Comparison of ENCODE assay signal across 24 cellular contexts in genomic region chr11:61686469-61686868, GRCh38. TPM values are rescaled to one million over a fixed set of nuclear protein-coding genes. Genes with fewer than 3 reads are reported as not detected.
"Had no signal": no experiment of that assay in that cellular context is flagged by ENCODE, and none has a peak within 500 bp of the region (broad histone marks: within the 10 kb centered on the region; RNA-seq: fewer than 3 reads in every experiment).

No MANE protein-coding gene starts in this region.

- H3K36me3 ChIP-seq: lower lobe of right lung, pancreas, prostate gland, stomach, thyroid gland, transverse colon, upper lobe of left lung, vagina had no signal

- FAIRE-seq: pancreas had no signal

- H3K27ac ChIP-seq: lower lobe of right lung, pancreas, skin epidermis, stomach, testis, thyroid gland, upper lobe of left lung, vagina had no signal

- H3K4me3 ChIP-seq: lower lobe of right lung, pancreas, prostate gland, skin epidermis, stomach, testis, thyroid gland, transverse colon, upper lobe of left lung, vagina had no signal

- DNase-seq: islet precursor cell; kidney glomerular epithelial cell; left cardiac atrium; lower lobe of right lung; mammary epithelial cell; mesenchymal stem cell; naive thymus-derived CD8-positive, alpha-beta T cell; nucleus accumbens; right cardiac atrium; stimulated activated CD4-positive, alpha-beta T cell treated with anti-CD3 and anti-CD28 coated beads, Interleukin-12 subunit alpha, Interleukin-12 subunit beta, amount 100 ng/mL, for 4 hours; stimulated activated CD4-positive, alpha-beta T cell treated with anti-CD3 and anti-CD28 coated beads, Interleukin-15, amount 100 ng/mL, for 24 hours; stimulated activated CD4-positive, alpha-beta T cell treated with anti-CD3 and anti-CD28 coated beads, Interleukin-2, amount 100 ng/mL, for 24 hours; stimulated activated CD4-positive, alpha-beta T cell treated with anti-CD3 and anti-CD28 coated beads, Interleukin-4, amount 100 ng/mL, for 1 hour; stimulated activated naive B cell treated with anti-CD40 and anti-IgM and Interleukin-4, amounts not matched to agents 10 μg/mL and 1 μg/mL and 100 μg/mL, for 72 hours; stimulated activated naive CD8-positive, alpha-beta T cell treated with anti-CD3 and anti-CD28 coated beads, Interleukin-15, Interleukin-2, amounts not matched to agents 100 U/mL and 50 U/mL, for 24 hours; stomach; testis; thyroid gland; transverse colon had no signal

- H3K9me3 ChIP-seq: lower lobe of right lung, pancreas, prostate gland, stomach, testis, thyroid gland, transverse colon, upper lobe of left lung, vagina had no signal

- H3K27me3 ChIP-seq: pancreas, testis, thyroid gland, transverse colon, vagina had no signal

RNA-seq across cellular contexts. Expression of gene DAGLA, which starts 6.3 kb away (rescaled TPM):
- polyA plus RNA-seq: naive thymus-derived CD8-positive, alpha-beta T cell had no signal
